Comparison of ENCODE assay signal across 1 cellular context in genomic region chr9:75087824-75088645, GRCh38.
A peak's percentile ranks its signal among the peaks of the same experiment; 100 is the strongest.
TF ChIP-seq lines count a peak whose summit lies in the region.

Gene NMRK1 (minus strand): TSS chr9:75088155. CDS start chr9:75083115, 5,040 bp downstream.
Gene OSTF1 (plus strand): TSS chr9:75088514. CDS start chr9:75088693, 179 bp downstream.

TF ChIP-seq in K562, 482 proteins besides CTCF, POLR2A, EP300 and RAD21 (continued from another document and continues in another):
- TF ChIP-seq CHD7 (IDR thresholded peaks at IDR 0.05; ENCODE audit: low read depth, low read length): no peak
- no peak for TF ChIP-seq MTA1 (IDR thresholded peaks at IDR 0.05; ENCODE audit: borderline replicate concordance)
- TF ChIP-seq ZNF184 (CRISPR knock-in tag; IDR thresholded peaks at IDR 0.05): no peak
- TF ChIP-seq CBX5 (IDR thresholded peaks at IDR 0.05; ENCODE audit: borderline replicate concordance, low read depth): no peak
- TF ChIP-seq IRF9 (tag; IDR thresholded peaks at IDR 0.05): no peak
- no peak for TF ChIP-seq ZBTB33 (CRISPR knock-in tag; IDR thresholded peaks at IDR 0.05)
- TF ChIP-seq NCOA4 (IDR thresholded peaks at IDR 0.05; ENCODE audit: partially characterized antibody): no peak
- peak; percentile 59 for TF ChIP-seq KDM5B (IDR thresholded peaks at IDR 0.05; ENCODE audit: insufficient replicate concordance, low read depth, low read length)
- TF ChIP-seq NCOR1 (IDR thresholded peaks at IDR 0.05): no peak
- no peak for TF ChIP-seq ZNF384 (IDR thresholded peaks at IDR 0.05; ENCODE audit: low read depth, low read length)
- TF ChIP-seq RBFOX2 (IDR thresholded peaks at IDR 0.05; ENCODE audit: low read depth, low read length): peak; percentile 85
- TF ChIP-seq TBP (optimal IDR thresholded peaks at IDR 0.05; ENCODE audit: low read depth, low read length): peak; percentile 31
- no peak for TF ChIP-seq TCF3 (CRISPR knock-in tag; IDR thresholded peaks at IDR 0.05)
- 0 out of 4 replicates have a peak, but pooled peaks of 1 of the 2 experiments have one; percentile 12 for TF ChIP-seq MNT (conservative IDR thresholded peaks at IDR 0.05)
- TF ChIP-seq SUPT5H (IDR thresholded peaks at IDR 0.05): peak; percentile 50
- peak; percentile 72 for TF ChIP-seq ZFX (CRISPR knock-in tag; IDR thresholded peaks at IDR 0.05)
- no peak for TF ChIP-seq BMI1 (IDR thresholded peaks at IDR 0.05; ENCODE audit: low read length)
- no peak for TF ChIP-seq NFXL1 (CRISPR knock-in tag; IDR thresholded peaks at IDR 0.05)
- no peak for TF ChIP-seq ZNF583 (CRISPR knock-in tag; IDR thresholded peaks at IDR 0.05)
- TF ChIP-seq ZNF77 (CRISPR knock-in tag; IDR thresholded peaks at IDR 0.05): no peak
- peak; percentile 87 for TF ChIP-seq ZEB2 (IDR thresholded peaks at IDR 0.05)
- no peak for TF ChIP-seq JUND (IDR thresholded peaks at IDR 0.05; ENCODE audit: borderline replicate concordance, low read depth, low read length)
- TF ChIP-seq JUND (tag; IDR thresholded peaks at IDR 0.05; ENCODE audit: borderline replicate concordance, low read depth, low read length): no peak
- 0 out of 2 replicates have a peak, but pooled peaks have one; percentile 1 for TF ChIP-seq GABPA (tag; conservative IDR thresholded peaks at IDR 0.05; ENCODE audit: low read depth)
- TF ChIP-seq SP1 (CRISPR knock-in tag; IDR thresholded peaks at IDR 0.05): no peak
- no peak for TF ChIP-seq ZNF318 (IDR thresholded peaks at IDR 0.05; ENCODE audit: borderline replicate concordance in 1 of 2, low read depth in 1 of 2)
- TF ChIP-seq ZNF766 (CRISPR knock-in tag; conservative IDR thresholded peaks at IDR 0.05): peak; percentile 71
- no peak for TF ChIP-seq ATF1 (CRISPR knock-in tag; IDR thresholded peaks at IDR 0.05)
- no peak; the same call in 1 of the 2 replicates for TF ChIP-seq ATF1 (tag; IDR thresholded peaks at IDR 0.05)
- TF ChIP-seq KLF13 (tag; IDR thresholded peaks at IDR 0.05; ENCODE audit: borderline replicate concordance, low read depth): no peak
- TF ChIP-seq ARID2 (IDR thresholded peaks at IDR 0.05): no peak
- no peak for TF ChIP-seq PTTG1 (tag; IDR thresholded peaks at IDR 0.05; ENCODE audit: low read depth)
